22 cellular contexts compared by ENCODE assay signal in genomic region chr15:63842626-63843025, GRCh38. TPM values are rescaled to one million over a fixed set of nuclear protein-coding genes. Genes with fewer than 3 reads are reported as not detected.
DNase-seq lines count a peak whose midpoint lies in the region; ATAC-seq and TF ChIP-seq lines count a peak whose summit lies in the region.
"Had no signal": no experiment of that assay in that cellular context is flagged by ENCODE, and none has a peak within 500 bp of the region (broad histone marks: within the 10 kb centered on the region; RNA-seq: fewer than 3 reads in every experiment).

No MANE protein-coding gene starts in this region.

- peak overlapping the region; percentile 65 for H3K27ac Mint-ChIP-seq in activated T-cell treated with anti-CD3 and anti-CD28 coated beads, Interleukin-2, amount 50 U/mL, for 24 hours
- H3K27ac Mint-ChIP-seq in activated T-cell treated with anti-CD3 and anti-CD28 coated beads, Interleukin-2, amount 50 U/mL, for 72 hours = no peak overlapping the region

- no peaks in the 10 kb centered on the region for H3K27me3 ChIP-seq in OCI-LY3 (ENCODE audit: low read depth, low read length)
- no peaks in the 10 kb centered on the region for H3K27me3 ChIP-seq in hepatocyte
- no peaks in the 10 kb centered on the region for H3K27me3 ChIP-seq in spleen (replicated peaks in 1 of 7)
- peaks cover 0 to 9% of the 10 kb centered on the region in 2 experiments for H3K27me3 ChIP-seq in mesenchymal stem cell (ENCODE audit: control insufficient read depth in 1 of 2, insufficient read depth in 1 of 2, low read length in 2 of 2)
- H3K27me3 ChIP-seq: esophagus muscularis mucosa, ovary had no signal

- no peaks in the 10 kb centered on the region for H3K36me3 Mint-ChIP-seq in activated T-cell treated with anti-CD3 and anti-CD28 coated beads, Interleukin-2, amount 50 U/mL, for 24 hours (ENCODE audit: low read depth)
- H3K36me3 Mint-ChIP-seq in activated T-cell treated with anti-CD3 and anti-CD28 coated beads, Interleukin-2, amount 50 U/mL, for 72 hours (ENCODE audit: insufficient read depth in 2 of 2) = no peaks in the 10 kb centered on the region

- H4K20me1 ChIP-seq in OCI-LY3 (ENCODE audit: insufficient read depth, low read length) (no peaks in the 10 kb centered on the region), hepatocyte (ENCODE audit: insufficient read depth, poor library complexity, severe bottlenecking) (no peaks in the 10 kb centered on the region)

- H3K9ac ChIP-seq in OCI-LY3 (ENCODE audit: low read length) (peak overlapping the region; percentile 45), mesenchymal stem cell (ENCODE audit: low read length) (no peak overlapping the region)
- H3K9ac ChIP-seq: SK-N-SH had no signal

- peaks cover 12% of the 10 kb centered on the region for H3K4me1 Mint-ChIP-seq in activated T-cell treated with anti-CD3 and anti-CD28 coated beads, Interleukin-2, amount 50 U/mL, for 24 hours (ENCODE audit: low read depth)
- peaks cover 8% of the 10 kb centered on the region for H3K4me1 Mint-ChIP-seq in activated T-cell treated with anti-CD3 and anti-CD28 coated beads, Interleukin-2, amount 50 U/mL, for 72 hours (ENCODE audit: low read depth)

- H3K18ac ChIP-seq in mesenchymal stem cell (ENCODE audit: low read depth in 1 of 2, low read length in 2 of 2) = no peak overlapping the region

- peaks cover 3% of the 10 kb centered on the region for H3K36me3 ChIP-seq in OCI-LY3 (replicated peaks; ENCODE audit: low read depth, low read length)
- H3K36me3 ChIP-seq in hepatocyte (replicated peaks; ENCODE audit: insufficient read depth, low read depth) = no peaks in the 10 kb centered on the region
- H3K36me3 ChIP-seq in spleen = no peaks in the 10 kb centered on the region
- H3K36me3 ChIP-seq in mesenchymal stem cell (ENCODE audit: control insufficient read depth in 1 of 2, insufficient read depth in 2 of 2, low read depth in 1 of 2, low read length in 2 of 2) = no peaks in the 10 kb centered on the region
- H3K36me3 ChIP-seq: esophagus muscularis mucosa, HAP-1, ovary had no signal

- H3K27me3 Mint-ChIP-seq in activated T-cell treated with anti-CD3 and anti-CD28 coated beads, Interleukin-2, amount 50 U/mL, for 24 hours = no peaks in the 10 kb centered on the region
- H3K27me3 Mint-ChIP-seq in activated T-cell treated with anti-CD3 and anti-CD28 coated beads, Interleukin-2, amount 50 U/mL, for 72 hours (ENCODE audit: low read depth) = no peaks in the 10 kb centered on the region

- no peak overlapping the region for H2BK15ac ChIP-seq in mesenchymal stem cell (ENCODE audit: low read depth, poor library complexity, severe bottlenecking)

- H3K79me2 ChIP-seq in OCI-LY3 (ENCODE audit: low read length) = no peaks in the 10 kb centered on the region
- H3K79me2 ChIP-seq in hepatocyte = no peaks in the 10 kb centered on the region

- no peak overlapping the region for H4K91ac ChIP-seq in mesenchymal stem cell (ENCODE audit: low read length)

- no peak for DNase-seq in activated T-cell treated with anti-CD3 and anti-CD28 coated beads, Interleukin-2, amount 50 U/mL, for 24 hours
- DNase-seq in activated T-cell treated with anti-CD3 and anti-CD28 coated beads, Interleukin-2, amount 50 U/mL, for 72 hours = no peak
- DNase-seq in hepatocyte (ENCODE audit: low spot score) (no peak), spleen (no peak), SIG-M5 treated with dmso at 0.1 percent for 504 hours (lab: John Stamatoyannopoulos, UW; ENCODE audit: unreplicated experiment) (no peak), mesenchymal stem cell (no peak)
- DNase-seq in NK-92 treated with Interleukin-12 subunit alpha and Interleukin-12 subunit beta, amount 100 ng/mL, for 24 hours (lab: John Stamatoyannopoulos, UW) = no peak
- DNase-seq: activated CD8-positive, alpha-beta memory T cell treated with anti-CD3 and anti-CD28 coated beads, Interleukin-2, amount 50 U/mL, for 48 hours; activated gamma-delta T cell treated with Interleukin-2 at 50 U/mL for 16 hours; amniotic stem cell; DMS79; NCI-H187 treated with DMSO at 0.1 percent for 48 hours; NCI-H2227 treated with DMSO at 0.1 percent for 48 hours; NCI-H82; ovary; PC-9; SK-N-SH; stimulated activated CD4-positive, alpha-beta T cell treated with anti-CD3 and anti-CD28 coated beads, Interleukin-2, amount 100 ng/mL, for 48 hours had no signal

- H2BK120ac ChIP-seq in mesenchymal stem cell (ENCODE audit: low read depth, low read length) = no peak overlapping the region

- peak overlapping the region; percentile 30; the same call in 1 of the 2 replicates for H3K4me3 ChIP-seq in OCI-LY3 (ENCODE audit: low read length)
- no peak overlapping the region for H3K4me3 ChIP-seq in hepatocyte
- no peak overlapping the region for H3K4me3 ChIP-seq in spleen
- no peak overlapping the region for H3K4me3 ChIP-seq in mesenchymal stem cell (ENCODE audit: insufficient read depth in 1 of 2, low read depth in 1 of 2, low read length in 2 of 2)
- H3K4me3 ChIP-seq: esophagus muscularis mucosa, HAP-1, ovary, PC-9 had no signal

- TF ChIP-seq POLR2A in spleen (IDR thresholded peaks at IDR 0.05) = no peak

- no peak overlapping the region for H4K8ac ChIP-seq in mesenchymal stem cell (ENCODE audit: low read length)

- ATAC-seq in activated T-cell treated with anti-CD3 and anti-CD28 coated beads, Interleukin-2, amount 50 U/mL, for 72 hours (replicated peaks in 1 of 2) = no peak

- no peak overlapping the region for H3K23ac ChIP-seq in mesenchymal stem cell (ENCODE audit: low read length in 2 of 2)

- H2AFZ ChIP-seq in OCI-LY3 (ENCODE audit: low read depth, low read length) = no peak overlapping the region
- no peak overlapping the region for H2AFZ ChIP-seq in hepatocyte
- no peak overlapping the region for H2AFZ ChIP-seq in mesenchymal stem cell (ENCODE audit: low read depth, low read length)
- H2AFZ ChIP-seq: PC-9 had no signal

- no peak overlapping the region for H3K4me3 Mint-ChIP-seq in activated T-cell treated with anti-CD3 and anti-CD28 coated beads, Interleukin-2, amount 50 U/mL, for 24 hours
- no peak overlapping the region for H3K4me3 Mint-ChIP-seq in activated T-cell treated with anti-CD3 and anti-CD28 coated beads, Interleukin-2, amount 50 U/mL, for 72 hours

- peak overlapping the region; percentile 84 for H3K27ac ChIP-seq in OCI-LY3 (ENCODE audit: low read length)
- H3K27ac ChIP-seq in hepatocyte = peak overlapping the region; percentile 41
- H3K27ac ChIP-seq in spleen = peak overlapping the region; percentile 38 to 83 (median 74)
- H3K27ac ChIP-seq in mesenchymal stem cell (ENCODE audit: low read length, poor library complexity, severe bottlenecking) = no peak overlapping the region
- H3K27ac ChIP-seq: C4-2B, ovary, PC-9 had no signal

- no peaks in the 10 kb centered on the region for H3K9me3 Mint-ChIP-seq in activated T-cell treated with anti-CD3 and anti-CD28 coated beads, Interleukin-2, amount 50 U/mL, for 24 hours
- H3K9me3 Mint-ChIP-seq in activated T-cell treated with anti-CD3 and anti-CD28 coated beads, Interleukin-2, amount 50 U/mL, for 72 hours = no peaks in the 10 kb centered on the region

- H3K14ac ChIP-seq in mesenchymal stem cell (ENCODE audit: low read length in 2 of 2) = no peak overlapping the region

- peaks cover 36% of the 10 kb centered on the region for H3K4me1 ChIP-seq in OCI-LY3 (ENCODE audit: low read length)
- H3K4me1 ChIP-seq in hepatocyte (ENCODE audit: insufficient read depth) = no peaks in the 10 kb centered on the region
- H3K4me1 ChIP-seq in spleen = peaks cover 0 to 23% (median 12%) of the 10 kb centered on the region in 6 donors
- no peaks in the 10 kb centered on the region for H3K4me1 ChIP-seq in mesenchymal stem cell (ENCODE audit: control insufficient read depth, insufficient read depth, low read depth, low read length)

- no peak overlapping the region for H2BK5ac ChIP-seq in mesenchymal stem cell (ENCODE audit: low read depth, low read length, poor library complexity, severe bottlenecking)

- H3K9me2 ChIP-seq in hepatocyte (replicated peaks; ENCODE audit: insufficient read depth) = no peaks in the 10 kb centered on the region
- H3K9me2 ChIP-seq: SK-N-SH had no signal

- no peaks in the 10 kb centered on the region for H3K79me1 ChIP-seq in mesenchymal stem cell (replicated peaks; ENCODE audit: low read length, poor library complexity, severe bottlenecking)

- peak overlapping the region; percentile 55 for H3K4me2 ChIP-seq in OCI-LY3 (ENCODE audit: low read length)
- H3K4me2 ChIP-seq in hepatocyte = peak overlapping the region; percentile 3
- H3K4me2 ChIP-seq in mesenchymal stem cell (ENCODE audit: low read length, poor library complexity, severe bottlenecking) = no peak overlapping the region
- H3K4me2 ChIP-seq: PC-9, SK-N-SH had no signal

- no peak overlapping the region for H3K4ac ChIP-seq in mesenchymal stem cell (ENCODE audit: low read depth in 1 of 2, low read length in 2 of 2)

- no peak for TF ChIP-seq CTCF in OCI-LY3 (IDR thresholded peaks at IDR 0.05; ENCODE audit: low read depth, low read length)
- TF ChIP-seq CTCF in hepatocyte (IDR thresholded peaks at IDR 0.05; ENCODE audit: poor library complexity) = no peak
- no peak for TF ChIP-seq CTCF in spleen (IDR thresholded peaks at IDR 0.05 in 8 of 11, conservative IDR thresholded peaks at IDR 0.05 in 3 of 11)

- intact Hi-C loops in spleen (cut with DNase I; ENCODE audit: low total_unique reads) = no loop called here

- WGBS in hepatocyte (ENCODE audit: low lambda C conversion rate, missing lambda C conversion rate) = 94% methylated on average over 2 of the region's 2 CpGs
- WGBS in spleen, 5 donors = 94 to 96% (median 95%) methylated on average over 2 of the region's 2 CpGs
- WGBS in mesenchymal stem cell = 90% methylated on average over 2 of the region's 2 CpGs

- H3K9me3 ChIP-seq in OCI-LY3 (ENCODE audit: insufficient read depth, low read length) (no peaks in the 10 kb centered on the region), hepatocyte (ENCODE audit: low read depth) (no peaks in the 10 kb centered on the region), spleen (peaks cover 0 to 4% (median 0%) of the 10 kb centered on the region in 8 donors), mesenchymal stem cell (ENCODE audit: control insufficient read depth, low read length) (no peaks in the 10 kb centered on the region)
- H3K9me3 ChIP-seq: esophagus muscularis mucosa, HAP-1, ovary, SK-N-SH had no signal

- no peak overlapping the region for H2AK5ac ChIP-seq in mesenchymal stem cell (ENCODE audit: low read length, severe bottlenecking)

- H2BK12ac ChIP-seq in mesenchymal stem cell (ENCODE audit: low read length in 2 of 2) = no peak overlapping the region

RNA-seq across cellular contexts. Expression of gene HERC1, which starts 8.9 kb away (rescaled TPM):
- total RNA-seq in activated T-cell treated with anti-CD3 and anti-CD28 coated beads, Interleukin-2, amount 50 U/mL, for 72 hours = 10 to 100 TPM; 67.8 to 77.6 TPM
- total RNA-seq in hepatocyte = 70.1 and 86.1 TPM in 2 replicates
- 18.0 and 24.6 TPM in 2 replicates for polyA plus RNA-seq in hepatocyte
- total RNA-seq in spleen = 100 to 1,000 TPM; 157 to 203 (median 178) TPM
- polyA plus RNA-seq in spleen = 10 to 100 TPM; 18.7 to 27.8 (median 18.8) TPM
- 10.2 TPM for polyA plus RNA-seq in mesenchymal stem cell (2013, experiment 1 of 2)
- polyA plus RNA-seq in mesenchymal stem cell (2013, experiment 2 of 2) = 9.1 TPM
